Comparison of ENCODE assay signal across 24 cellular contexts in genomic region chr7:91894781-91895480, GRCh38. TPM values are rescaled to one million over a fixed set of nuclear protein-coding genes. Genes with fewer than 3 reads are reported as not detected.
DNase-seq lines count a peak whose midpoint lies in the region; ATAC-seq and TF ChIP-seq lines count a peak whose summit lies in the region.
"Had no signal": no experiment of that assay in that cellular context is flagged by ENCODE, and none has a peak within 500 bp of the region (broad histone marks: within the 10 kb centered on the region; RNA-seq: fewer than 3 reads in every experiment).

No MANE protein-coding gene starts in this region.

- no peaks in the 10 kb centered on the region for H3K27me3 ChIP-seq in WERI-Rb-1 (ENCODE audit: insufficient read depth, low read depth, severe bottlenecking)
- H3K27me3 ChIP-seq in osteoblast (ENCODE audit: insufficient read depth, low read length): no peaks in the 10 kb centered on the region
- H3K27me3 ChIP-seq: ascending aorta, gastrocnemius medialis, upper lobe of right lung had no signal

- H3K79me2 ChIP-seq in osteoblast (ENCODE audit: insufficient read depth, low read length): no peaks in the 10 kb centered on the region

- no peaks in the 10 kb centered on the region for H3K36me3 ChIP-seq in WERI-Rb-1
- H3K36me3 ChIP-seq in osteoblast (ENCODE audit: insufficient read depth, low read length): no peaks in the 10 kb centered on the region
- H3K36me3 ChIP-seq: ascending aorta, gastrocnemius medialis, prostate gland, upper lobe of right lung had no signal

- peak overlapping the region; percentile 27 for H3K4me2 ChIP-seq in osteoblast (ENCODE audit: insufficient read depth, low read length)

- no peak overlapping the region for H2AFZ ChIP-seq in osteoblast (ENCODE audit: low read length)
- H2AFZ ChIP-seq: GM23248 had no signal

- TF ChIP-seq CTCF in WERI-Rb-1 (IDR thresholded peaks at IDR 0.05; ENCODE audit: low read depth, low read length): no peak
- no peak for TF ChIP-seq CTCF in fibroblast of pulmonary artery (IDR thresholded peaks at IDR 0.05; ENCODE audit: low read length, missing control alignments)
- TF ChIP-seq CTCF in osteoblast (IDR thresholded peaks at IDR 0.05; ENCODE audit: extremely low read depth, low read depth, low read length): no peak

- no peaks in the 10 kb centered on the region for H3K9me3 ChIP-seq in WERI-Rb-1 (ENCODE audit: severe bottlenecking)
- H3K9me3 ChIP-seq in osteoblast (ENCODE audit: low read depth, low read length): no peaks in the 10 kb centered on the region
- H3K9me3 ChIP-seq: ascending aorta, gastrocnemius medialis, prostate gland, upper lobe of right lung had no signal

- H3K4me1 ChIP-seq in osteoblast (ENCODE audit: insufficient read depth, low read length): peaks cover 21% of the 10 kb centered on the region
- H3K4me1 ChIP-seq: ascending aorta, gastrocnemius medialis, prostate gland, upper lobe of right lung had no signal

- 0 out of 2 replicates have a peak overlapping the region, but pooled peaks have one; percentile 2 for H3K4me3 ChIP-seq in WERI-Rb-1 (ENCODE audit: low read depth, low read length)
- no peak overlapping the region for H3K4me3 ChIP-seq in fibroblast of pulmonary artery (replicated peaks; ENCODE audit: low read depth, low read length)
- H3K4me3 ChIP-seq in osteoblast (ENCODE audit: insufficient read depth, low read length): no peak overlapping the region
- H3K4me3 ChIP-seq: ascending aorta, gastrocnemius medialis, GM23248, prostate gland, skin epidermis, upper lobe of right lung had no signal

- no peak for ATAC-seq in stimulated activated naive CD8-positive, alpha-beta T cell treated with anti-CD3 and anti-CD28 coated beads, Interleukin-15, Interleukin-2, amounts not matched to agents 100 U/mL and 50 U/mL, for 24 hours
- ATAC-seq: gastrocnemius medialis, upper lobe of right lung, WTC11 had no signal

- no peaks in the 10 kb centered on the region for H4K20me1 ChIP-seq in osteoblast (ENCODE audit: insufficient read depth, low read length)

- H3K27ac ChIP-seq in WERI-Rb-1 (peak overlapping the region; percentile 79), osteoblast (ENCODE audit: low read depth, low read length) (no peak overlapping the region)
- H3K27ac ChIP-seq: ascending aorta, epithelial cell of prostate, gastrocnemius medialis, GM23248, prostate gland, skin epidermis, upper lobe of right lung had no signal

- peak; percentile 19 for DNase-seq in M059J (ENCODE audit: low read depth)
- no peak for DNase-seq in WERI-Rb-1
- DNase-seq in fibroblast of pulmonary artery (ENCODE audit: low read depth): peak; percentile 43
- DNase-seq in osteoblast (ENCODE audit: insufficient read length, low spot score, missing footprints): no peak
- no peak for DNase-seq in T-helper 9 cell
- no peak for DNase-seq in putamen (ENCODE audit: low spot score)
- DNase-seq in stimulated activated naive CD4-positive, alpha-beta T cell (lab: John Stamatoyannopoulos, UW): no peak
- DNase-seq in stimulated activated naive CD8-positive, alpha-beta T cell treated with anti-CD3 and anti-CD28 coated beads, Interleukin-15, Interleukin-2, amounts not matched to agents 100 U/mL and 50 U/mL, for 24 hours: no peak
- DNase-seq: activated CD4-positive, alpha-beta T cell treated with anti-CD3 and anti-CD28 coated beads, Interleukin-2, amount 50 U/mL, for 1 hour; activated CD8-positive, alpha-beta memory T cell treated with anti-CD3 and anti-CD28 coated beads, Interleukin-2, amount 50 U/mL, for 4 hours; cerebellar nuclear complex; gastrocnemius medialis; GM23248; hypothalamus; NCI-H146; NCI-H526 treated with DMSO at 0.1 percent for 48 hours; stimulated activated CD4-positive, alpha-beta T cell treated with anti-CD3 and anti-CD28 coated beads, Interleukin-1b, Interleukin-23, amount 100 ng/mL, for 48 hours; T1000; upper lobe of right lung had no signal

RNA-seq across cellular contexts. Expression of gene MTERF1, which starts 14.4 kb away (rescaled TPM):
- total RNA-seq in M059J (2014; rRNA removed; shearing (Covaris generic)): 9.3 and 14.7 TPM in 2 replicates
- total RNA-seq in osteoblast: 13.0 and 13.6 TPM in 2 replicates

RNA-seq across cellular contexts. Expression of gene AKAP9, which starts 45.7 kb away (rescaled TPM):
- 8.0 and 18.0 TPM in 2 replicates for total RNA-seq in M059J (2014; rRNA removed; shearing (Covaris generic))
- total RNA-seq in osteoblast: 56.5 and 60.7 TPM in 2 replicates

Comparison
In these comparisons a context has a peak if more than half of its experiments do, and no peak if none do; other contexts are left out.
1. DNase-seq: peak in M059J (single experiment) and fibroblast of pulmonary artery (single experiment); none in WERI-Rb-1 (single experiment), osteoblast (single experiment), T-helper 9 cell (single experiment), putamen (single experiment), stimulated activated naive CD4-positive, alpha-beta T cell (0 of 6) and stimulated activated naive CD8-positive, alpha-beta T cell treated with anti-CD3 and anti-CD28 coated beads, Interleukin-15, Interleukin-2, amounts not matched to agents 100 U/mL and 50 U/mL, for 24 hours (single experiment).